In genomic region chr5:121962347-121962670, GRCh38 we compare ENCODE assay signal across 8 cellular contexts. TPM values are rescaled to one million over a fixed set of nuclear protein-coding genes. Genes with fewer than 3 reads are reported as not detected.
DNase-seq lines count a peak whose midpoint lies in the region; ATAC-seq and TF ChIP-seq lines count a peak whose summit lies in the region.

No MANE protein-coding gene starts in this region.

- peaks cover 8% of the 10 kb centered on the region for H3K27me3 Mint-ChIP-seq in activated naive CD4-positive, alpha-beta T cell treated with anti-CD3 and anti-CD28 coated beads, Interleukin-2, amount 50 U/mL, for 24 hours
- H3K27me3 Mint-ChIP-seq in stimulated activated naive B cell treated with anti-CD40 and anti-IgM and Interleukin-4, amounts not matched to agents 10 μg/mL and 1 μg/mL and 100 μg/mL, for 72 hours: peaks cover 5 to 6% of the 10 kb centered on the region in 2 donors

- peaks cover 36% of the 10 kb centered on the region for H3K4me1 Mint-ChIP-seq in activated naive CD4-positive, alpha-beta T cell treated with anti-CD3 and anti-CD28 coated beads, Interleukin-2, amount 50 U/mL, for 24 hours
- peaks cover 24 to 32% of the 10 kb centered on the region in 2 donors for H3K4me1 Mint-ChIP-seq in stimulated activated naive B cell treated with anti-CD40 and anti-IgM and Interleukin-4, amounts not matched to agents 10 μg/mL and 1 μg/mL and 100 μg/mL, for 72 hours

- H3K36me3 ChIP-seq in SU-DHL-6 (ENCODE audit: low read length) (peaks cover 4% of the 10 kb centered on the region), hepatocyte (replicated peaks; ENCODE audit: insufficient read depth, low read depth) (no peaks in the 10 kb centered on the region)

- H3K9me3 ChIP-seq in SU-DHL-6 (ENCODE audit: insufficient read depth, low read length): no peaks in the 10 kb centered on the region
- H3K9me3 ChIP-seq in hepatocyte (ENCODE audit: low read depth): no peaks in the 10 kb centered on the region

- H3K4me2 ChIP-seq in SU-DHL-6 (ENCODE audit: low read depth, low read length, poor library complexity, severe bottlenecking) (peak overlapping the region; percentile 89), hepatocyte (peak overlapping the region; percentile 81)

- H4K20me1 ChIP-seq in SU-DHL-6 (ENCODE audit: low read depth, low read length) (no peaks in the 10 kb centered on the region; the same call in 1 of the 2 replicates), hepatocyte (ENCODE audit: insufficient read depth, poor library complexity, severe bottlenecking) (no peaks in the 10 kb centered on the region)

- H3K4me3 ChIP-seq in SU-DHL-6 (ENCODE audit: insufficient read depth, low read length, poor library complexity, severe bottlenecking) (peak overlapping the region; percentile 90), hepatocyte (peak overlapping the region; percentile 48)

- peaks cover 12% of the 10 kb centered on the region for H3K36me3 Mint-ChIP-seq in activated naive CD4-positive, alpha-beta T cell treated with anti-CD3 and anti-CD28 coated beads, Interleukin-2, amount 50 U/mL, for 24 hours
- peaks cover 24 to 28% of the 10 kb centered on the region in 2 donors for H3K36me3 Mint-ChIP-seq in stimulated activated naive B cell treated with anti-CD40 and anti-IgM and Interleukin-4, amounts not matched to agents 10 μg/mL and 1 μg/mL and 100 μg/mL, for 72 hours

- H3K27ac Mint-ChIP-seq in activated naive CD4-positive, alpha-beta T cell treated with anti-CD3 and anti-CD28 coated beads, Interleukin-2, amount 50 U/mL, for 24 hours: peak overlapping the region; percentile 97
- H3K27ac Mint-ChIP-seq in stimulated activated naive B cell treated with anti-CD40 and anti-IgM and Interleukin-4, amounts not matched to agents 10 μg/mL and 1 μg/mL and 100 μg/mL, for 72 hours: peak overlapping the region; percentile 97

- peak overlapping the region; percentile 98 for H2AFZ ChIP-seq in SU-DHL-6 (ENCODE audit: low read depth, low read length, severe bottlenecking)
- peak overlapping the region; percentile 51 for H2AFZ ChIP-seq in hepatocyte

- DNase-seq in activated naive CD4-positive, alpha-beta T cell treated with anti-CD3 and anti-CD28 coated beads, Interleukin-2, amount 50 U/mL, for 16 hours: no peak
- no peak for DNase-seq in hepatocyte (ENCODE audit: low spot score)
- DNase-seq in stimulated activated naive B cell treated with anti-CD40 and anti-IgM and Interleukin-4, amounts not matched to agents 10 μg/mL and 1 μg/mL and 100 μg/mL, for 72 hours: no peak
- no peak for DNase-seq in GDM1 (lab: John Stamatoyannopoulos, UW)
- no peak for DNase-seq in effector CD4-positive, alpha-beta T cell

- peak overlapping the region; percentile 27 for H3K27ac ChIP-seq in SU-DHL-6 (ENCODE audit: low read depth, low read length)
- H3K27ac ChIP-seq in hepatocyte: peak overlapping the region; percentile 79

- WGBS in hepatocyte (ENCODE audit: low lambda C conversion rate, missing lambda C conversion rate): under 1% methylated on average over 6 of the region's 6 CpGs

- no peaks in the 10 kb centered on the region; the same call in 1 of the 2 replicates for H3F3A ChIP-seq in SU-DHL-6 (ENCODE audit: insufficient read depth)

- ATAC-seq in HG02981 (IDR thresholded peaks at IDR 0.05; ENCODE audit: unreplicated experiment): peak; percentile 75
- peak in 1 of 2 donors; percentile 25 for ATAC-seq in stimulated activated naive B cell treated with anti-CD40 and anti-IgM and Interleukin-4, amounts not matched to agents 10 μg/mL and 1 μg/mL and 100 μg/mL, for 72 hours (replicated peaks)

- H3K9me2 ChIP-seq in SU-DHL-6 (replicated peaks; ENCODE audit: insufficient read depth, low read length): no peaks in the 10 kb centered on the region
- H3K9me2 ChIP-seq in hepatocyte (replicated peaks; ENCODE audit: insufficient read depth): no peaks in the 10 kb centered on the region

- TF ChIP-seq CTCF in SU-DHL-6 (IDR thresholded peaks at IDR 0.05; ENCODE audit: insufficient read depth, low read length, poor library complexity, severe bottlenecking): no peak
- TF ChIP-seq CTCF in hepatocyte (IDR thresholded peaks at IDR 0.05; ENCODE audit: poor library complexity): no peak

- H3K27me3 ChIP-seq in SU-DHL-6 (ENCODE audit: low read length): no peaks in the 10 kb centered on the region
- peaks cover 5% of the 10 kb centered on the region for H3K27me3 ChIP-seq in hepatocyte

- no peaks in the 10 kb centered on the region for H3K4me1 ChIP-seq in hepatocyte (ENCODE audit: insufficient read depth)

- H3K9me3 Mint-ChIP-seq in activated naive CD4-positive, alpha-beta T cell treated with anti-CD3 and anti-CD28 coated beads, Interleukin-2, amount 50 U/mL, for 24 hours: no peaks in the 10 kb centered on the region
- peaks cover 0 to 9% of the 10 kb centered on the region in 2 donors for H3K9me3 Mint-ChIP-seq in stimulated activated naive B cell treated with anti-CD40 and anti-IgM and Interleukin-4, amounts not matched to agents 10 μg/mL and 1 μg/mL and 100 μg/mL, for 72 hours

- peak overlapping the region; percentile 78 for H3K9ac ChIP-seq in SU-DHL-6 (ENCODE audit: low read length)

- peaks cover 47% of the 10 kb centered on the region for H3K79me2 ChIP-seq in SU-DHL-6 (ENCODE audit: insufficient read depth, low read length)
- peaks cover 48% of the 10 kb centered on the region for H3K79me2 ChIP-seq in hepatocyte

- H3K4me3 Mint-ChIP-seq in activated naive CD4-positive, alpha-beta T cell treated with anti-CD3 and anti-CD28 coated beads, Interleukin-2, amount 50 U/mL, for 24 hours: peak overlapping the region; percentile 94
- H3K4me3 Mint-ChIP-seq in stimulated activated naive B cell treated with anti-CD40 and anti-IgM and Interleukin-4, amounts not matched to agents 10 μg/mL and 1 μg/mL and 100 μg/mL, for 72 hours: peak overlapping the region; percentile 88 to 94

RNA-seq across cellular contexts. Expression of gene SRFBP1, which starts 0.5 kb away (rescaled TPM):
- total RNA-seq in hepatocyte: 17.7 and 21.3 TPM in 2 replicates
- polyA plus RNA-seq in hepatocyte: 5.2 and 6.7 TPM in 2 replicates
